Comparison of ENCODE assay signal across 11 cellular contexts in the genomic region with DNA sequence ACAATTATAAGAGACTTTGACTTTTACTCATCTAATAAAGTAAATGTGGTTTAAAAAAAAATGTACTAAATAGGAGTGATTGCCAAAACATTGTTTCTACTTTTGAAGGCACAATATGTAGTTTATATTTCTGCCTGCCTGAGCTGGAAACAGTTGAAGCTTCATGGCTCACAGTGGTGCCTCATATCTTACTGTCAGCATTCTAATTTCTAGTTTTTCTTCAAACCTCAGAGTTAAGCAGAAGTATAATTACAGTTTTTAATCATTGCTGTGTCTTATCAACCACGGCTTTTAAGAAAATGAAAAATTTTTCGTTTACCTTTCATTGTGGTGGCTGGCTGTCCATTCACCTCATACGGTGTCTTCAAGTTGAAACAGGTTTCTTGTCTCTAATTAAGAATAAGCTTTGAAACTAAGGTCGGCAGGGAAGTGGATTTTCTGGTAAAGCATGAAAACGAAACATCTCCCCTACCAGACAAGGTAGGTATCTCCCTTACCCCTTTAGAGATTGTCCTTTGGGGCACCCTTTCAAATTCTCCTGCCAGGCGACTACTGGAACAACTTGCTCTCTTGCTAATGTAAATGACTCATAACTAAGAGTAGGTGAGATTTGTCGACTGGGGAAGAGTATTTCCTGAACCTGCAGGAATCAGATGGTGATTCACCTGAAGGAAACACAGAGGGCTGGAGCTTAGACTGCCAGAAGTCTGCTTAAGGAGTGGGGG. TPM values are rescaled to one million over a fixed set of nuclear protein-coding genes. Genes with fewer than 3 reads are reported as not detected.
DNase-seq lines count a peak whose midpoint lies in the region; ATAC-seq, FAIRE-seq and TF ChIP-seq lines count a peak whose summit lies in the region.
"Had no signal": no experiment of that assay in that cellular context is flagged by ENCODE, and none has a peak within 500 bp of the region (broad histone marks: within the 10 kb centered on the region; RNA-seq: fewer than 3 reads in every experiment).

A gene with protein sequence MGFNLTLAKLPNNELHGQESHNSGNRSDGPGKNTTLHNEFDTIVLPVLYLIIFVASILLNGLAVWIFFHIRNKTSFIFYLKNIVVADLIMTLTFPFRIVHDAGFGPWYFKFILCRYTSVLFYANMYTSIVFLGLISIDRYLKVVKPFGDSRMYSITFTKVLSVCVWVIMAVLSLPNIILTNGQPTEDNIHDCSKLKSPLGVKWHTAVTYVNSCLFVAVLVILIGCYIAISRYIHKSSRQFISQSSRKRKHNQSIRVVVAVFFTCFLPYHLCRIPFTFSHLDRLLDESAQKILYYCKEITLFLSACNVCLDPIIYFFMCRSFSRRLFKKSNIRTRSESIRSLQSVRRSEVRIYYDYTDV (minus strand): TSS at position 554 of the 725 bp plus-strand sequence. CDS start 16,720 bp downstream, outside the sequence.

- no peaks in the 10 kb centered on the region for H3K27me3 Mint-ChIP-seq in mesothelial cell of epicardium (ENCODE audit: low read depth)
- H3K27me3 Mint-ChIP-seq: naive B cell had no signal

- no peak for TF ChIP-seq POLR2A in GM12892 (IDR thresholded peaks at IDR 0.05; ENCODE audit: low read depth, low read length)

- peaks cover 5% of the 10 kb centered on the region for H3K36me3 Mint-ChIP-seq in mesothelial cell of epicardium
- H3K36me3 Mint-ChIP-seq: naive B cell had no signal

- H3K9me3 Mint-ChIP-seq in mesothelial cell of epicardium, result peaks cover 7% of the 10 kb centered on the region
- H3K9me3 Mint-ChIP-seq: naive B cell had no signal

- FAIRE-seq in GM12892 (lab: Jason Lieb, UNC), result peak; percentile 40

- peaks cover 51% of the 10 kb centered on the region for H3K4me1 Mint-ChIP-seq in mesothelial cell of epicardium
- H3K4me1 Mint-ChIP-seq: naive B cell had no signal

- TF ChIP-seq CTCF in mesothelial cell of epicardium (IDR thresholded peaks at IDR 0.05; ENCODE audit: unreplicated experiment), result no peak

- DNase-seq in GM12892 (ENCODE audit: insufficient read length) (no peak), amniotic epithelial cell (ENCODE audit: low read depth) (peak; percentile 69), mesothelial cell of epicardium (ENCODE audit: low spot score in 2 of 2, unreplicated experiment in 2 of 2) (no peak), NCI-H82 treated with DMSO at 0.1 percent for 48 hours (lab: John Stamatoyannopoulos, UW; ENCODE audit: unreplicated experiment) (no peak), substantia nigra (lab: John Stamatoyannopoulos, UW) (no peak), HuH-7 (ENCODE audit: low spot score) (no peak), AG08396 (ENCODE audit: low spot score) (no peak)
- DNase-seq: Karpas-422, naive B cell had no signal

- H3K4me3 Mint-ChIP-seq in mesothelial cell of epicardium, result peak within 1 kb of the TSS; percentile 42
- H3K4me3 Mint-ChIP-seq: naive B cell had no signal

- peak within 1 kb of the TSS; percentile 94 for H3K27ac Mint-ChIP-seq in mesothelial cell of epicardium

- H3K27ac ChIP-seq in substantia nigra (ENCODE audit: low read depth, low read length, poor library complexity, severe bottlenecking), result no peak within 1 kb of the TSS

- peak; percentile 52 for ATAC-seq in HG02885 (IDR thresholded peaks at IDR 0.05; ENCODE audit: poor library complexity, unreplicated experiment)
- ATAC-seq: Panc1 had no signal

RNA-seq across cellular contexts. Expression of the gene that starts here (rescaled TPM):
- not detected for polyA plus RNA-seq in GM12892 (2012; ENCODE audit: missing spikeins)
- 2.9 to 3.3 TPM (median 3.2 TPM) in 3 replicates for total RNA-seq in mesothelial cell of epicardium
